In genomic region chr22:39456262-39457046, GRCh38 we compare ENCODE assay signal across 8 cellular contexts. TPM values are rescaled to one million over a fixed set of nuclear protein-coding genes. Genes with fewer than 3 reads are reported as not detected.
DNase-seq lines count a peak whose midpoint lies in the region; ATAC-seq and TF ChIP-seq lines count a peak whose summit lies in the region.

Gene MGAT3 (plus strand): TSS chr22:39457012. CDS start chr22:39487348, 30,336 bp downstream.

- no TSS peak for BruUV-seq in PC-9 (replicated peaks; lab: Mats Ljungman, UMichigan)

- H3K27ac Mint-ChIP-seq in activated CD4-positive, alpha-beta T cell treated with anti-CD3 and anti-CD28 coated beads for 36 hours: no peak within 1 kb of the TSS
- H3K27ac Mint-ChIP-seq in activated naive CD8-positive, alpha-beta T cell: peak within 1 kb of the TSS; percentile 22

- no peaks in the 10 kb centered on the region for H4K20me1 ChIP-seq in PC-9 (ENCODE audit: insufficient read depth)

- CTCF ChIA-PET in activated CD4-positive, alpha-beta T cell treated with anti-CD3 and anti-CD28 coated beads for 36 hours (lab: Charles Lee): no interaction called here
- CTCF ChIA-PET in PC-9 (lab: Charles Lee): no interaction called here

- peaks cover 26% of the 10 kb centered on the region for H3F3A ChIP-seq in PC-9 (ENCODE audit: insufficient read depth, low read depth)

- H3K36me3 ChIP-seq in kidney epithelial cell (ENCODE audit: control insufficient read depth, insufficient read depth, low read length): no peaks in the 10 kb centered on the region
- no peaks in the 10 kb centered on the region for H3K36me3 ChIP-seq in thoracic aorta
- H3K36me3 ChIP-seq in PC-9 (ENCODE audit: low read depth): no peaks in the 10 kb centered on the region

- no peak for ATAC-seq in activated CD4-positive, alpha-beta T cell treated with anti-CD3 and anti-CD28 coated beads for 36 hours
- ATAC-seq in thoracic aorta (ENCODE audit: insufficient number of reproducible peaks, low FRiP score, low read depth): no peak
- no peak for ATAC-seq in foreskin keratinocyte

- POLR2A ChIA-PET in activated CD4-positive, alpha-beta T cell treated with anti-CD3 and anti-CD28 coated beads for 36 hours (lab: Charles Lee): no interaction called here
- POLR2A ChIA-PET in PC-9 (lab: Charles Lee; ENCODE audit: unreplicated experiment): no interaction called here

- H3K27me3 ChIP-seq in kidney epithelial cell (ENCODE audit: control insufficient read depth, insufficient read depth, low read length): peaks cover 22% of the 10 kb centered on the region
- no peaks in the 10 kb centered on the region for H3K27me3 ChIP-seq in thoracic aorta (replicated peaks; ENCODE audit: insufficient read depth)
- peaks cover 6% of the 10 kb centered on the region for H3K27me3 ChIP-seq in PC-9 (ENCODE audit: insufficient read depth, low read depth)
- H3K27me3 ChIP-seq in foreskin keratinocyte: peaks cover 71% of the 10 kb centered on the region

- H3K9me3 ChIP-seq in thoracic aorta (no peaks in the 10 kb centered on the region), PC-9 (ENCODE audit: insufficient read depth, low read depth) (no peaks in the 10 kb centered on the region)

- H3K4me3 ChIP-seq in kidney epithelial cell (ENCODE audit: low read depth, low read length) (peak within 1 kb of the TSS; percentile 39), thoracic aorta (peak within 1 kb of the TSS; percentile 65), PC-9 (no peak within 1 kb of the TSS)

- TF ChIP-seq CTCF in kidney epithelial cell (IDR thresholded peaks at IDR 0.05; ENCODE audit: insufficient read depth, low read length, poor library complexity, severe bottlenecking): no peak
- no peak for TF ChIP-seq CTCF in thoracic aorta (IDR thresholded peaks at IDR 0.05)
- TF ChIP-seq CTCF in PC-9 (conservative IDR thresholded peaks at IDR 0.05): no peak
- TF ChIP-seq CTCF in foreskin keratinocyte (conservative IDR thresholded peaks at IDR 0.05): no peak

- H3K4me2 ChIP-seq in PC-9: no peak within 1 kb of the TSS

- DNase-seq in activated CD4-positive, alpha-beta T cell treated with anti-CD3 and anti-CD28 coated beads for 36 hours: no peak
- DNase-seq in activated CD4-positive, alpha-beta T cell treated with anti-CD3 and anti-CD28 coated beads for 4 hours: no peak
- DNase-seq in kidney epithelial cell (ENCODE audit: low read depth) (no peak), thoracic aorta (ENCODE audit: low spot score) (no peak), PC-9 (no peak), NCI-H69 (lab: John Stamatoyannopoulos, UW) (no peak), foreskin keratinocyte (no peak)

- H3K79me2 ChIP-seq in PC-9 (ENCODE audit: low read depth): no peaks in the 10 kb centered on the region

- H2AFZ ChIP-seq in PC-9: no peak within 1 kb of the TSS

- H3K4me1 ChIP-seq in thoracic aorta (ENCODE audit: control insufficient read depth in 1 of 2, low read depth in 2 of 2) (peaks cover 0 to 10% of the 10 kb centered on the region in 2 donors), PC-9 (replicated peaks; ENCODE audit: insufficient read depth) (peaks cover 20% of the 10 kb centered on the region), foreskin keratinocyte (no peaks in the 10 kb centered on the region)

- H3K4me1 Mint-ChIP-seq in activated CD4-positive, alpha-beta T cell treated with anti-CD3 and anti-CD28 coated beads for 36 hours: peaks cover 10% of the 10 kb centered on the region
- peaks cover 25% of the 10 kb centered on the region for H3K4me1 Mint-ChIP-seq in activated naive CD8-positive, alpha-beta T cell (ENCODE audit: low read depth)

- peaks cover 28% of the 10 kb centered on the region for H3K27me3 Mint-ChIP-seq in activated CD4-positive, alpha-beta T cell treated with anti-CD3 and anti-CD28 coated beads for 36 hours
- H3K27me3 Mint-ChIP-seq in activated naive CD8-positive, alpha-beta T cell: peaks cover 5% of the 10 kb centered on the region

- H3K4me3 Mint-ChIP-seq in activated CD4-positive, alpha-beta T cell treated with anti-CD3 and anti-CD28 coated beads for 36 hours: peak within 1 kb of the TSS; percentile 59
- peak within 1 kb of the TSS; percentile 76 for H3K4me3 Mint-ChIP-seq in activated naive CD8-positive, alpha-beta T cell

- H3K9me3 Mint-ChIP-seq in activated CD4-positive, alpha-beta T cell treated with anti-CD3 and anti-CD28 coated beads for 36 hours (ENCODE audit: low read depth): no peaks in the 10 kb centered on the region
- no peaks in the 10 kb centered on the region for H3K9me3 Mint-ChIP-seq in activated naive CD8-positive, alpha-beta T cell (ENCODE audit: low read depth)

- no peaks in the 10 kb centered on the region for H3K36me3 Mint-ChIP-seq in activated CD4-positive, alpha-beta T cell treated with anti-CD3 and anti-CD28 coated beads for 36 hours (ENCODE audit: low read depth)
- no peaks in the 10 kb centered on the region for H3K36me3 Mint-ChIP-seq in activated naive CD8-positive, alpha-beta T cell

- no peaks in the 10 kb centered on the region for H3K9me2 ChIP-seq in PC-9 (ENCODE audit: insufficient read depth)

- H3K27ac ChIP-seq in thoracic aorta (no peak within 1 kb of the TSS), PC-9 (no peak within 1 kb of the TSS), foreskin keratinocyte (no peak within 1 kb of the TSS)

- intact Hi-C loops in activated CD4-positive, alpha-beta T cell treated with anti-CD3 and anti-CD28 coated beads for 36 hours (cut with DNase I, micrococcal nuclease): no loop called here
- intact Hi-C loops in PC-9 (cut with micrococcal nuclease; ENCODE audit: unreplicated experiment): no loop called here

RNA-seq across cellular contexts. Expression of gene MGAT3, which starts in this region (rescaled TPM):
- under 1 TPM; 0.18 to 0.23 TPM for total RNA-seq in activated CD4-positive, alpha-beta T cell treated with anti-CD3 and anti-CD28 coated beads for 36 hours
- total RNA-seq in kidney epithelial cell (1.8 and 4.1 TPM in 2 replicates), thoracic aorta (1 to 10 TPM; 1.1 to 3.2 TPM), PC-9 (2021) (not detected in 2 replicates), foreskin keratinocyte (not detected in 2 replicates)
- polyA plus RNA-seq in foreskin keratinocyte: not detected in 2 replicates
